In the genomic region with DNA sequence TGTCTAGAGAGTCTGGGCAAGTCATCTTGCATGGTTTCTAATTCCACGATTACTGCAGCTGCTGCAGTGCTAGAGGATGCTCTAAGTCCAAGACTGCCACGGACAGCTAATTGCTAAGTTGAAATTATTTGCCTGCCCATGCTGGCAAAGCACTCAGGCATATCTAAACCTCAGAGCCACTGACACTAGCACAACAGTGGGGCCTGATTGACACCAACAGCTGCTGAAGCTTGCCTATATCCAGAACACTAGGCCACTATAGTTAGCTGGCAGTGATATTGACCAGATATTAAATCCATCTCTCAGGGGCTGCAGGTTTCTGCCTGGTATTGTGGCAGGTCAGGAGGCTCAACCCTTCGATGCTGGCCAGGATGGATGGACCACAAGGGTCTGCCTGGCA, we compare ENCODE assay signal across 25 cellular contexts.
"Had no signal": no experiment of that assay in that cellular context is flagged by ENCODE, and none has a peak within 500 bp of the region (broad histone marks: within the 10 kb centered on the region; RNA-seq: fewer than 3 reads in every experiment).

No MANE protein-coding gene starts in this region.

- H3K27me3 ChIP-seq: colonic mucosa, esophagus squamous epithelium, gastrocnemius medialis, heart right ventricle, left lung had no signal

- H3K36me3 ChIP-seq: colonic mucosa, esophagus squamous epithelium, gastrocnemius medialis, heart right ventricle, left lung, lower lobe of right lung had no signal

- H3K4me1 ChIP-seq: colonic mucosa, esophagus squamous epithelium, gastrocnemius medialis, heart right ventricle, left lung, lower lobe of right lung had no signal

- H3K9me3 ChIP-seq: colonic mucosa, esophagus squamous epithelium, gastrocnemius medialis, lower lobe of right lung had no signal

- H3K27ac ChIP-seq: colonic mucosa, epithelial cell of prostate, esophagus squamous epithelium, gastrocnemius medialis, heart right ventricle, left lung, lower lobe of right lung had no signal

- DNase-seq: colonic mucosa; cortex of kidney; effector CD8-positive, alpha-beta T cell; effector memory CD8-positive, alpha-beta T cell; endodermal cell; erythroblast; esophagus squamous epithelium; foreskin fibroblast; foreskin melanocyte; gastrocnemius medialis; glutamatergic neuron; head of caudate nucleus; heart right ventricle; hypothalamus; immature natural killer cell; islet precursor cell; kidney; kidney glomerular epithelial cell; left lung; left ventricle myocardium superior; lower lobe of right lung; mesenchymal stem cell; mucosa of descending colon; naive B cell had no signal

- H3K4me3 ChIP-seq: colonic mucosa, esophagus squamous epithelium, gastrocnemius medialis, heart right ventricle, left lung, lower lobe of right lung, mucosa of descending colon had no signal
